Comparison of ENCODE assay signal across 23 cellular contexts in the genomic region with DNA sequence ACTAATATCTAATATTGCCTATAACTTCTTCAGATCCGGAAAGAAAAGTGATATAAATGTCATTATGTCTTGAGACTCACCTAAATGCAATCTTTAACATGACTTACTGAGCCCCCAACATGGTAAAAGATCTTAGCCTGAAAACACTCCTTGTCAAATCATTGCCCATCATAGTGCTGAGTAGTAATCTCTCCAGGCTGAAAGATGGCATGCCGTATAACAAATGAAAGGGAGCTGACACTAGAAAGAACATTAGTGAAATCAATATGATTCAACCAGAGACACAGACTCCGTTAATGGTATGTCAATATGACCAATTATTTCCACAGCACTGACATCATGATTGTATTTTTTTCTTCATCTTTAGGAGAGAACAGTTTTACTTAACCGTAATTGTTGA.
"Had no signal": no experiment of that assay in that cellular context is flagged by ENCODE, and none has a peak within 500 bp of the region (broad histone marks: within the 10 kb centered on the region; RNA-seq: fewer than 3 reads in every experiment).

No MANE protein-coding gene starts in this region.

- ATAC-seq: left ventricle myocardium superior; lower lobe of right lung; natural killer cell; sciatic nerve; stimulated activated effector memory CD8-positive, alpha-beta T cell treated with anti-CD3 and anti-CD28 coated beads, Interleukin-12 subunit alpha, Interleukin-12 subunit beta, amount 100 ng/mL, for 72 hours had no signal

- H3K4me3 Mint-ChIP-seq: dendritic cell treated with granulocyte-macrophage colony-stimulating factor and Interleukin-4, amounts not matched to agents 40 ng/mL and 50 ng/mL, for 4 days; natural killer cell; neural crest cell; stimulated activated effector memory CD8-positive, alpha-beta T cell treated with anti-CD3 and anti-CD28 coated beads, Interleukin-12 subunit alpha, Interleukin-12 subunit beta, amount 100 ng/mL, for 72 hours had no signal

- DNase-seq: colonic mucosa; effector memory CD4-positive, alpha-beta T cell; foreskin melanocyte; hypothalamus; left ventricle myocardium superior; lower lobe of right lung; natural killer cell; stimulated activated CD4-positive, alpha-beta T cell treated with anti-CD3 and anti-CD28 coated beads, Interleukin-2, amount 100 ng/mL, for 24 hours; stimulated activated CD4-positive, alpha-beta T cell treated with anti-CD3 and anti-CD28 coated beads, Interleukin-4, amount 100 ng/mL, for 24 hours; stimulated activated naive CD4-positive, alpha-beta T cell treated with Interleukin-2 at 50 U/mL for 16 hours; stomach; thyroid gland; trophoblast cell had no signal

- H3K36me3 Mint-ChIP-seq: natural killer cell; stimulated activated effector memory CD8-positive, alpha-beta T cell treated with anti-CD3 and anti-CD28 coated beads, Interleukin-12 subunit alpha, Interleukin-12 subunit beta, amount 100 ng/mL, for 72 hours had no signal

- H3K27me3 Mint-ChIP-seq: dendritic cell treated with granulocyte-macrophage colony-stimulating factor and Interleukin-4, amounts not matched to agents 40 ng/mL and 50 ng/mL, for 4 days; progenitor cell of endocrine pancreas had no signal

- H3K9me3 Mint-ChIP-seq: natural killer cell had no signal

- H3K4me1 ChIP-seq: colonic mucosa, lower lobe of right lung, parathyroid adenoma, right atrium auricular region, stomach, vagina had no signal

- H3K27ac ChIP-seq: colonic mucosa, esophagus muscularis mucosa, lower lobe of right lung, neutrophil, parathyroid adenoma, right atrium auricular region, stomach, thyroid gland, vagina had no signal

- H3K27me3 ChIP-seq: colonic mucosa, esophagus muscularis mucosa, neutrophil, right atrium auricular region, stomach, thyroid gland, vagina had no signal

- H3K27ac Mint-ChIP-seq: dendritic cell treated with granulocyte-macrophage colony-stimulating factor and Interleukin-4, amounts not matched to agents 40 ng/mL and 50 ng/mL, for 4 days; natural killer cell; progenitor cell of endocrine pancreas; stimulated activated effector memory CD8-positive, alpha-beta T cell treated with anti-CD3 and anti-CD28 coated beads, Interleukin-12 subunit alpha, Interleukin-12 subunit beta, amount 100 ng/mL, for 72 hours had no signal
